12 cellular contexts compared by ENCODE assay signal in genomic region chr20:24738981-24739633, GRCh38.
DNase-seq lines count a peak whose midpoint lies in the region; ATAC-seq and TF ChIP-seq lines count a peak whose summit lies in the region.
"Had no signal": no experiment of that assay in that cellular context is flagged by ENCODE, and none has a peak within 500 bp of the region (broad histone marks: within the 10 kb centered on the region; RNA-seq: fewer than 3 reads in every experiment).

No MANE protein-coding gene starts in this region.

- peak overlapping the region in 7 of 8 donors; percentile 22 to 96 (median 71) for H3K27ac Mint-ChIP-seq in CD8-positive, alpha-beta memory T cell
- peak overlapping the region; percentile 45 for H3K27ac Mint-ChIP-seq in central memory CD8-positive, alpha-beta T cell (ENCODE audit: low read depth)
- H3K27ac Mint-ChIP-seq in neural progenitor cell, result no peak overlapping the region

- POLR2A ChIA-PET in CD8-positive, alpha-beta memory T cell (lab: Charles Lee), result no interaction called here

- H3K4me2 ChIP-seq in neural progenitor cell, result no peak overlapping the region

- no peaks in the 10 kb centered on the region for H3K9me3 Mint-ChIP-seq in CD8-positive, alpha-beta memory T cell
- H3K9me3 Mint-ChIP-seq in central memory CD8-positive, alpha-beta T cell, result no peaks in the 10 kb centered on the region
- no peaks in the 10 kb centered on the region for H3K9me3 Mint-ChIP-seq in neural progenitor cell

- peak; percentile 63 for ATAC-seq in GM18909 (IDR thresholded peaks at IDR 0.05; ENCODE audit: poor library complexity, unreplicated experiment)
- peak; percentile 63 for ATAC-seq in HG02973 (IDR thresholded peaks at IDR 0.05; ENCODE audit: unreplicated experiment)
- ATAC-seq in central memory CD8-positive, alpha-beta T cell (replicated peaks; ENCODE audit: extremely low read depth, poor library complexity, severe bottlenecking), result no peak
- ATAC-seq: body of pancreas had no signal

- TF ChIP-seq CTCF in neural progenitor cell (IDR thresholded peaks at IDR 0.05), result no peak

- no peak overlapping the region for H3K9ac ChIP-seq in neural progenitor cell

- H3K27me3 ChIP-seq in CD8-positive, alpha-beta memory T cell (ENCODE audit: insufficient read depth, low read length, poor library complexity, severe bottlenecking), result no peaks in the 10 kb centered on the region
- H3K27me3 ChIP-seq in neural progenitor cell, result no peaks in the 10 kb centered on the region
- H3K27me3 ChIP-seq: body of pancreas, ovary had no signal

- no peaks in the 10 kb centered on the region for H3K79me2 ChIP-seq in neural progenitor cell (ENCODE audit: low read depth)

- no peaks in the 10 kb centered on the region for H3F3A ChIP-seq in neural progenitor cell (ENCODE audit: low read depth)

- H3K27ac ChIP-seq in CD8-positive, alpha-beta memory T cell (ENCODE audit: low read depth, low read length), result no peak overlapping the region
- H3K27ac ChIP-seq in neural progenitor cell, result no peak overlapping the region
- H3K27ac ChIP-seq: body of pancreas, ovary, thoracic aorta had no signal

- H3K9me3 ChIP-seq in CD8-positive, alpha-beta memory T cell (ENCODE audit: low read length), result no peaks in the 10 kb centered on the region
- H3K9me3 ChIP-seq in neural progenitor cell (ENCODE audit: low read depth), result no peaks in the 10 kb centered on the region
- H3K9me3 ChIP-seq: body of pancreas, ovary, thoracic aorta had no signal

- no peak overlapping the region for H2AFZ ChIP-seq in neural progenitor cell (replicated peaks)

- H3K27me3 Mint-ChIP-seq in CD8-positive, alpha-beta memory T cell, result peaks cover 0 to 2% of the 10 kb centered on the region in 2 donors
- no peaks in the 10 kb centered on the region for H3K27me3 Mint-ChIP-seq in central memory CD8-positive, alpha-beta T cell
- no peaks in the 10 kb centered on the region for H3K27me3 Mint-ChIP-seq in neural progenitor cell (ENCODE audit: insufficient read depth, low read depth)

- H3K4me3 ChIP-seq in CD8-positive, alpha-beta memory T cell (ENCODE audit: low read length), result no peak overlapping the region
- no peak overlapping the region for H3K4me3 ChIP-seq in neural progenitor cell
- H3K4me3 ChIP-seq: body of pancreas, ovary, thoracic aorta had no signal

- DNase-seq in CD8-positive, alpha-beta memory T cell, result peak in 1 of 5 donors; percentile 5
- DNase-seq in central memory CD8-positive, alpha-beta T cell (ENCODE audit: low spot score in 2 of 2), result no peak
- no peak for DNase-seq in NK-92 treated with Interleukin-12 subunit alpha and Interleukin-12 subunit beta, amount 100 ng/mL, for 24 hours (lab: John Stamatoyannopoulos, UW)
- DNase-seq in ecto neural progenitor cell (ENCODE audit: low spot score) (no peak), NCI-H2196 (lab: John Stamatoyannopoulos, UW; ENCODE audit: unreplicated experiment) (no peak), neural progenitor cell (ENCODE audit: low spot score) (no peak)
- DNase-seq: activated CD4-positive, alpha-beta T cell treated with anti-CD3 and anti-CD28 coated beads for 48 hours; body of pancreas; ovary had no signal

- peaks cover 6% of the 10 kb centered on the region for H3K4me1 ChIP-seq in CD8-positive, alpha-beta memory T cell (ENCODE audit: insufficient read depth, low read length)
- peaks cover 3% of the 10 kb centered on the region for H3K4me1 ChIP-seq in neural progenitor cell
- H3K4me1 ChIP-seq: body of pancreas had no signal

- H3K4me3 Mint-ChIP-seq in CD8-positive, alpha-beta memory T cell, result peak overlapping the region in 6 of 7 donors; percentile 23 to 91 (median 66)
- peak overlapping the region; percentile 35 for H3K4me3 Mint-ChIP-seq in central memory CD8-positive, alpha-beta T cell
- H3K4me3 Mint-ChIP-seq in neural progenitor cell, result no peak overlapping the region

- no peaks in the 10 kb centered on the region for H3K36me3 ChIP-seq in CD8-positive, alpha-beta memory T cell (ENCODE audit: insufficient read depth, low read length)
- no peaks in the 10 kb centered on the region for H3K36me3 ChIP-seq in neural progenitor cell
- H3K36me3 ChIP-seq: ovary, thoracic aorta had no signal

- CTCF ChIA-PET in CD8-positive, alpha-beta memory T cell (lab: Charles Lee), result no interaction called here

- peaks cover 14 to 21% (median 18%) of the 10 kb centered on the region in 3 donors for H3K4me1 Mint-ChIP-seq in CD8-positive, alpha-beta memory T cell
- H3K4me1 Mint-ChIP-seq in central memory CD8-positive, alpha-beta T cell, result peaks cover 9% of the 10 kb centered on the region
- H3K4me1 Mint-ChIP-seq in neural progenitor cell, result peaks cover 19% of the 10 kb centered on the region

- no peaks in the 10 kb centered on the region for H4K20me1 ChIP-seq in neural progenitor cell (ENCODE audit: low read depth)

- no peaks in the 10 kb centered on the region for H3K36me3 Mint-ChIP-seq in CD8-positive, alpha-beta memory T cell
- H3K36me3 Mint-ChIP-seq in central memory CD8-positive, alpha-beta T cell (ENCODE audit: insufficient read depth), result peaks cover 2% of the 10 kb centered on the region
- H3K36me3 Mint-ChIP-seq in neural progenitor cell, result no peaks in the 10 kb centered on the region
